In the genomic region with DNA sequence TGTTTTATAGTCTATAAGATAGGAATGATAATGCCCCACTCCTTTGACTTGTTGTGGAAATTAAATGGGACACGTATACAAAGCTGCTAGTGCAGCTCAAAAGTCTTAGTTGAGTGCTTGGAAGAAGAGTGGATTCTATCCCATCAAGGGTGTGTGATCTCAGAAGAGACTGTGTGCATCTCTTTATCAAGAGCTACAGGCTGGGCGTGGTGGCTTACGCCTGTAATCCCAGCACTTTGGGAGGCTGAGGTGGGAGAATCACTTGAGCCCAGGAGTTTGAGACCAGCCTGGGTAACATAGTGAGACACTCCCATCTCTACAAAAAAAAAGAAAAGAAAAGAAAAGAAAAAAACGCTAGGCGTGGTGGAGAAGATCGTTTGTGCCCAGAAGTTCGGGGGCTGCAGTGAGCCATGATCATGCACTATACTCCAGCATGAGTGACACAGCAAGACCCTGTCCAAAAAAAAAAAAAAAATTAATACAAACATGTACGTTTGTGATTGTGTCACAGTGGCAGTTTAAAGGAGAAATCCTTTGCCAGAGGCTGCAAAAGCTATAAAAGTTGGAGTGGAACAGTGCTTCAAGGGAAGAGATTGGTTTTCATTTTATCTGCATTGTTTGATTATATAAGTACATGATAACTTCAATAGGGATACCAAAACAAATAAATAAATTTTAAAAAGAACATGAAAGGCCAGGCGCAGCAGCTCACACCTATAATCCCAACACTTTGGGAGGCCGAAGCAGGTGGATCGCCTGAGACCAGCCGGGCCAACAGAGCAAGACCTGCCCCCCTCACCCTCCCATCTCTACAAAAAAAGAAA, we compare ENCODE assay signal across 8 cellular contexts. TPM values are rescaled to one million over a fixed set of nuclear protein-coding genes. Genes with fewer than 3 reads are reported as not detected.
DNase-seq lines count a peak whose midpoint lies in the region; ATAC-seq and TF ChIP-seq lines count a peak whose summit lies in the region.

No MANE protein-coding gene starts in this region.

- peaks cover 20% of the 10 kb centered on the region in 2 donors for H3K4me1 ChIP-seq in thyroid gland

- no peaks in the 10 kb centered on the region for H3K27me3 ChIP-seq in thyroid gland

- H3K9me3 ChIP-seq in thyroid gland, result no peaks in the 10 kb centered on the region

- H3K4me1 Mint-ChIP-seq in activated CD4-positive, alpha-beta T cell treated with anti-CD3 and anti-CD28 coated beads, Interleukin-2, amount 10 ng/mL, durations not matched to agents 7 days and 5 days, result peaks cover 51% of the 10 kb centered on the region
- H3K4me1 Mint-ChIP-seq in activated naive CD8-positive, alpha-beta T cell (ENCODE audit: low read depth), result peaks cover 44% of the 10 kb centered on the region

- peak overlapping the region in 2 of 3 donors; percentile 66 to 68 for H3K4me3 ChIP-seq in thyroid gland (replicated peaks in 1 of 3)

- POLR2A ChIA-PET in activated CD4-positive, alpha-beta T cell treated with anti-CD3 and anti-CD28 coated beads, Interleukin-2, amount 10 ng/mL, durations not matched to agents 7 days and 5 days (lab: Charles Lee), result interaction anchor here (0.6 kb wide), 1 partner anchor 315 kb away, joined by 5 read pairs; no protein-coding TSS in a partner anchor

- no peak for TF ChIP-seq CTCF in thyroid gland (IDR thresholded peaks at IDR 0.05)

- H3K9me3 Mint-ChIP-seq in activated CD4-positive, alpha-beta T cell treated with anti-CD3 and anti-CD28 coated beads, Interleukin-2, amount 10 ng/mL, durations not matched to agents 7 days and 5 days, result no peaks in the 10 kb centered on the region
- H3K9me3 Mint-ChIP-seq in activated naive CD8-positive, alpha-beta T cell (ENCODE audit: low read depth), result no peaks in the 10 kb centered on the region

- H3K36me3 ChIP-seq in thyroid gland, result no peaks in the 10 kb centered on the region

- no peak for TF ChIP-seq POLR2A in thyroid gland (IDR thresholded peaks at IDR 0.05)

- peak overlapping the region; percentile 80 for H3K4me3 Mint-ChIP-seq in activated CD4-positive, alpha-beta T cell treated with anti-CD3 and anti-CD28 coated beads, Interleukin-2, amount 10 ng/mL, durations not matched to agents 7 days and 5 days
- H3K4me3 Mint-ChIP-seq in activated naive CD8-positive, alpha-beta T cell, result peak overlapping the region; percentile 89

- WGBS in thyroid gland, 2 donors, result 46 to 52% methylated on average over 12 of the region's 12 CpGs

- intact Hi-C loops in left colon (cut with DNase I, micrococcal nuclease) (no loop called here), thyroid gland (cut with DNase I) (no loop called here)

- H3K27ac Mint-ChIP-seq in activated CD4-positive, alpha-beta T cell treated with anti-CD3 and anti-CD28 coated beads, Interleukin-2, amount 10 ng/mL, durations not matched to agents 7 days and 5 days, result peak overlapping the region; percentile 92
- H3K27ac Mint-ChIP-seq in activated naive CD8-positive, alpha-beta T cell, result peak overlapping the region; percentile 91

- peak; percentile 4 for ATAC-seq in left colon
- ATAC-seq in HG02870 (IDR thresholded peaks at IDR 0.05; ENCODE audit: unreplicated experiment), result no peak

- peaks cover 2% of the 10 kb centered on the region for H3K27me3 Mint-ChIP-seq in activated CD4-positive, alpha-beta T cell treated with anti-CD3 and anti-CD28 coated beads, Interleukin-2, amount 10 ng/mL, durations not matched to agents 7 days and 5 days
- no peaks in the 10 kb centered on the region for H3K27me3 Mint-ChIP-seq in activated naive CD8-positive, alpha-beta T cell

- H3K27ac ChIP-seq in thyroid gland, result peak overlapping the region; percentile 77 to 92 (median 91)

- DNase-seq in activated CD4-positive, alpha-beta T cell treated with anti-CD3 and anti-CD28 coated beads, Interleukin-2, amount 10 ng/mL, durations not matched to agents 7 days and 5 days, result no peak
- no peak for DNase-seq in activated CD4-positive, alpha-beta T cell treated with anti-CD3 and anti-CD28 coated beads, Interleukin-2, amount 50 U/mL, for 1 hour
- DNase-seq in left colon (no peak), thyroid gland (peak; percentile 9 to 10), germinal center (ENCODE audit: low spot score) (no peak), DMS153 treated with DMSO at 0.1 percent for 48 hours (lab: John Stamatoyannopoulos, UW; ENCODE audit: unreplicated experiment) (no peak)

- peaks cover 8% of the 10 kb centered on the region for H3K36me3 Mint-ChIP-seq in activated CD4-positive, alpha-beta T cell treated with anti-CD3 and anti-CD28 coated beads, Interleukin-2, amount 10 ng/mL, durations not matched to agents 7 days and 5 days (ENCODE audit: low read depth)
- H3K36me3 Mint-ChIP-seq in activated naive CD8-positive, alpha-beta T cell, result peaks cover 2% of the 10 kb centered on the region

- CTCF ChIA-PET in activated CD4-positive, alpha-beta T cell treated with anti-CD3 and anti-CD28 coated beads, Interleukin-2, amount 10 ng/mL, durations not matched to agents 7 days and 5 days (lab: Charles Lee), result interaction anchor here (0.6 to 1.6 kb wide), 7 partner anchors 10 to 206 kb away, joined by 3 to 5 read pairs (median 3); a partner anchor contains a TSS

RNA-seq across cellular contexts. Expression of a gene that starts 0.9 kb away (rescaled TPM):
- 10 to 100 TPM; 31.2 to 35.6 TPM for total RNA-seq in activated CD4-positive, alpha-beta T cell treated with anti-CD3 and anti-CD28 coated beads, Interleukin-2, amount 10 ng/mL, durations not matched to agents 7 days and 5 days
- 10 to 100 TPM; 20.1 to 24.4 TPM for total RNA-seq in left colon
- total RNA-seq in thyroid gland, result 10 to 100 TPM; 20.8 to 49.8 (median 37.8) TPM

RNA-seq across cellular contexts. Expression of a gene that starts 38.9 kb away (rescaled TPM):
- not detected for total RNA-seq in activated CD4-positive, alpha-beta T cell treated with anti-CD3 and anti-CD28 coated beads, Interleukin-2, amount 10 ng/mL, durations not matched to agents 7 days and 5 days
- total RNA-seq in left colon (not detected), thyroid gland (under 1 TPM in 1 of 4 donors, not detected in 3; 0.20 TPM)

Comparison
In these comparisons a context has a peak if more than half of its experiments do, and no peak if none do; other contexts are left out.
1. DNase-seq: peak in thyroid gland (2 of 2); none in activated CD4-positive, alpha-beta T cell treated with anti-CD3 and anti-CD28 coated beads, Interleukin-2, amount 10 ng/mL, durations not matched to agents 7 days and 5 days (single experiment), activated CD4-positive, alpha-beta T cell treated with anti-CD3 and anti-CD28 coated beads, Interleukin-2, amount 50 U/mL, for 1 hour (single experiment), left colon (0 of 2), germinal center (single experiment) and DMS153 treated with DMSO at 0.1 percent for 48 hours (single experiment).